Comparison of ENCODE assay signal across 10 cellular contexts in genomic region chr7:12716134-12716667, GRCh38. TPM values are rescaled to one million over a fixed set of nuclear protein-coding genes. Genes with fewer than 3 reads are reported as not detected.
DNase-seq lines count a peak whose midpoint lies in the region; ATAC-seq and TF ChIP-seq lines count a peak whose summit lies in the region.
"Had no signal": no experiment of that assay in that cellular context is flagged by ENCODE, and none has a peak within 500 bp of the region (broad histone marks: within the 10 kb centered on the region; RNA-seq: fewer than 3 reads in every experiment).

No MANE protein-coding gene starts in this region.

- peak overlapping the region; percentile 85 for H4K8ac ChIP-seq in trophoblast cell (ENCODE audit: low read depth, low read length)

- no peak overlapping the region for H3K18ac ChIP-seq in trophoblast cell (ENCODE audit: low read length)

- H3K27me3 ChIP-seq in AG04450 (ENCODE audit: control insufficient read depth, insufficient read depth, low read length): no peaks in the 10 kb centered on the region
- H3K27me3 ChIP-seq in PC-3 (ENCODE audit: low read length): no peaks in the 10 kb centered on the region
- no peaks in the 10 kb centered on the region for H3K27me3 ChIP-seq in effector memory CD4-positive, alpha-beta T cell (replicated peaks; ENCODE audit: control insufficient read depth, insufficient read depth, low read length, poor library complexity, severe bottlenecking)
- H3K27me3 ChIP-seq in trophoblast cell (ENCODE audit: insufficient read depth, low read length): no peaks in the 10 kb centered on the region

- H3F3A ChIP-seq in PC-3 (ENCODE audit: low read length, unreplicated experiment): no peaks in the 10 kb centered on the region

- H3K4me2 ChIP-seq in PC-3 (ENCODE audit: low read length) (peak overlapping the region; percentile 81), trophoblast cell (ENCODE audit: low read length) (peak overlapping the region; percentile 32)

- no peak for ATAC-seq in PC-3

- H3K36me3 ChIP-seq in PC-3 (ENCODE audit: low read depth, low read length) (no peaks in the 10 kb centered on the region), trophoblast cell (ENCODE audit: control insufficient read depth in 1 of 2, insufficient read depth in 2 of 2, low read length in 2 of 2) (no peaks in the 10 kb centered on the region)
- H3K36me3 ChIP-seq in effector memory CD4-positive, alpha-beta T cell (ENCODE audit: control insufficient read depth, insufficient read depth, low read length): no peaks in the 10 kb centered on the region

- no peak overlapping the region for H3K23ac ChIP-seq in trophoblast cell (ENCODE audit: low read length)

- BruUV-seq in PC-3 (replicated peaks; lab: Mats Ljungman, UMichigan): TSS peak; percentile 95

- no CpG with 5 or more reads among the region's 7 CpGs for WGBS in trophoblast cell (ENCODE audit: extremely low coverage, insufficient coverage, insufficient read length)

- no peak overlapping the region for H2AFZ ChIP-seq in PC-3 (ENCODE audit: low read length)
- H2AFZ ChIP-seq in trophoblast cell (ENCODE audit: insufficient read depth, low read length, poor library complexity): no peak overlapping the region

- H3K27ac ChIP-seq in AG04450 (ENCODE audit: low read depth, low read length) (peak overlapping the region; percentile 85), PC-3 (ENCODE audit: low read length) (peak overlapping the region; percentile 93), trophoblast cell (ENCODE audit: low read depth, low read length) (peak overlapping the region; percentile 39)
- no peak overlapping the region for H3K27ac ChIP-seq in effector memory CD4-positive, alpha-beta T cell (ENCODE audit: insufficient read depth, low read length, poor library complexity, severe bottlenecking)

- DNase-seq in AG04450 (ENCODE audit: low read depth, low spot score) (no peak), PC-3 (no peak), trophoblast cell (no peak), NCI-H1417 (lab: John Stamatoyannopoulos, UW) (no peak), amygdala (lab: John Stamatoyannopoulos, UW) (no peak), OCI-M1 (lab: John Stamatoyannopoulos, UW) (no peak), ureter (ENCODE audit: low spot score) (no peak)
- no peak for DNase-seq in effector memory CD4-positive, alpha-beta T cell
- DNase-seq: GOT3, NCI-H2029 had no signal

- H3K4me3 ChIP-seq in AG04450 (ENCODE audit: low read depth, low read length) (no peak overlapping the region), PC-3 (ENCODE audit: low read length) (no peak overlapping the region), trophoblast cell (ENCODE audit: low read depth, low read length) (no peak overlapping the region)
- peak overlapping the region; percentile 6 for H3K4me3 ChIP-seq in effector memory CD4-positive, alpha-beta T cell (ENCODE audit: insufficient read depth, low read depth, low read length, poor library complexity, severe bottlenecking)

- CTCF ChIA-PET in AG04450 (lab: Charles Lee) (interaction anchor here (1.0 to 2.7 kb wide), 2 partner anchors 29 to 400 kb away, joined by 3 to 17 read pairs; partner anchors contain the start of gene ARL4A), PC-3 (lab: Charles Lee) (interaction anchor here (0.6 to 1.1 kb wide), 2 partner anchors 26 to 30 kb away, joined by 7 read pairs; no protein-coding TSS in a partner anchor)

- H3K9me2 ChIP-seq in PC-3 (replicated peaks; ENCODE audit: low read length): no peaks in the 10 kb centered on the region

- H2BK5ac ChIP-seq in trophoblast cell (ENCODE audit: low read depth, low read length, poor library complexity): no peak overlapping the region

- peaks cover 4% of the 10 kb centered on the region; the same call in 1 of the 2 replicates for H3K9me3 ChIP-seq in AG04450 (ENCODE audit: control insufficient read depth, insufficient read depth, low read length)
- H3K9me3 ChIP-seq in PC-3 (ENCODE audit: low read length): no peaks in the 10 kb centered on the region
- H3K9me3 ChIP-seq in effector memory CD4-positive, alpha-beta T cell (ENCODE audit: control insufficient read depth, low read length): no peaks in the 10 kb centered on the region
- H3K9me3 ChIP-seq in trophoblast cell (ENCODE audit: insufficient read depth, low read depth, low read length): no peaks in the 10 kb centered on the region

- H4K20me1 ChIP-seq in PC-3 (ENCODE audit: low read length): no peaks in the 10 kb centered on the region

- H3K9ac ChIP-seq in PC-3 (ENCODE audit: low read length) (peak overlapping the region; percentile 71), trophoblast cell (ENCODE audit: low read length) (no peak overlapping the region)

- TF ChIP-seq CTCF in AG04450 (IDR thresholded peaks at IDR 0.05; ENCODE audit: low read depth, low read length): no peak
- TF ChIP-seq CTCF in PC-3 (conservative IDR thresholded peaks at IDR 0.05; ENCODE audit: low read depth, low read length): no peak

- peaks cover 2% of the 10 kb centered on the region for H3K79me1 ChIP-seq in trophoblast cell (ENCODE audit: low read length)

- H3K79me2 ChIP-seq in PC-3 (ENCODE audit: low read length): no peaks in the 10 kb centered on the region
- H3K79me2 ChIP-seq in trophoblast cell (ENCODE audit: control insufficient read depth, insufficient read depth, low read length, poor library complexity): no peaks in the 10 kb centered on the region

- H2AK5ac ChIP-seq in trophoblast cell (ENCODE audit: low read length): peak overlapping the region; percentile 95

- peak overlapping the region; percentile 64 for H3K4ac ChIP-seq in trophoblast cell (ENCODE audit: low read depth, low read length)

- peak overlapping the region; percentile 20 for H3K14ac ChIP-seq in trophoblast cell (ENCODE audit: low read length)

- H4K12ac ChIP-seq in trophoblast cell (ENCODE audit: low read depth, low read length): no peak overlapping the region

- peak overlapping the region; percentile 80 for H4K91ac ChIP-seq in trophoblast cell (ENCODE audit: low read depth, low read length)

- H2BK120ac ChIP-seq in trophoblast cell (ENCODE audit: insufficient read depth, low read length, poor library complexity): peak overlapping the region; percentile 76

- POLR2A ChIA-PET in AG04450 (lab: Yijun Ruan, JAX) (interaction anchor here (0.8 to 1.3 kb wide), 3 partner anchors 29 to 505 kb away, joined by 3 to 7 read pairs (median 3); partner anchors contain the start of genes ARL4A and TMEM106B), PC-3 (lab: Charles Lee; ENCODE audit: unreplicated experiment) (interaction anchor here (0.5 to 1.2 kb wide), 6 partner anchors 10 to 386 kb away, joined by 3 to 6 read pairs (median 4); partner anchors contain the start of gene ARL4A)

- peaks cover 75% of the 10 kb centered on the region for H3K4me1 ChIP-seq in PC-3 (ENCODE audit: insufficient read depth, low read length)
- H3K4me1 ChIP-seq in effector memory CD4-positive, alpha-beta T cell (ENCODE audit: control insufficient read depth, insufficient read depth, low read length, poor library complexity, severe bottlenecking): peaks cover 9% of the 10 kb centered on the region
- H3K4me1 ChIP-seq in trophoblast cell (ENCODE audit: control insufficient read depth in 1 of 2, insufficient read depth in 2 of 2, low read length in 2 of 2): peaks cover 5 to 6% of the 10 kb centered on the region in 2 experiments

- intact Hi-C loops in PC-3 (cut with micrococcal nuclease): no loop called here

- peak overlapping the region; percentile 87 for H2BK12ac ChIP-seq in trophoblast cell (ENCODE audit: low read length)

RNA-seq across cellular contexts. Expression of gene ARL4A, which starts 28.8 kb away (rescaled TPM):
- 18.3 and 31.0 TPM in 2 replicates for polyA plus RNA-seq in AG04450 (2011; rRNA removed)
- 7.4 and 18.2 TPM in 2 replicates for polyA minus RNA-seq in AG04450 (2011; rRNA and poly(A)+ RNA removed)
- 23.7 and 25.1 TPM in 2 replicates for total RNA-seq in PC-3 (2014; rRNA removed)
- 16.3 and 16.6 TPM in 2 replicates for polyA plus RNA-seq in trophoblast cell (2013)
- 22.6 TPM for total RNA-seq in ureter
